ENCODE assay signal across 8 cellular contexts in genomic region chr3:136250226-136250861, GRCh38. TPM values are rescaled to one million over a fixed set of nuclear protein-coding genes. Genes with fewer than 3 reads are reported as not detected.
A peak's percentile ranks its signal among the peaks of the same experiment; 100 is the strongest.
DNase-seq lines count a peak whose midpoint lies in the region; ATAC-seq lines count a peak whose summit lies in the region.

Gene PCCB, plus strand, starts transcription at chr3:136250340. Its CDS starts 36 bp downstream, at chr3:136250376.

- H3K27ac ChIP-seq in epithelial cell of prostate: peak within 1 kb of the TSS; percentile 81

- ATAC-seq in GM21529 (IDR thresholded peaks at IDR 0.05; ENCODE audit: unreplicated experiment): peak; percentile 95

- H3K27me3 Mint-ChIP-seq in IgD-negative memory B cell: no peaks in the 10 kb centered on the region

- peaks cover 11 to 22% (median 14%) of the 10 kb centered on the region in 3 donors for H3K4me1 Mint-ChIP-seq in IgD-negative memory B cell

- H3K4me3 Mint-ChIP-seq in IgD-negative memory B cell: peak within 1 kb of the TSS; percentile 91 to 96 (median 96)

- no peaks in the 10 kb centered on the region for H3K36me3 Mint-ChIP-seq in IgD-negative memory B cell

- H3K27ac Mint-ChIP-seq in IgD-negative memory B cell: peak within 1 kb of the TSS; percentile 93 to 97 (median 96)

- peak; percentile 84 for DNase-seq in DMS153 treated with DMSO at 0.1 percent for 48 hours (lab: John Stamatoyannopoulos, UW; ENCODE audit: unreplicated experiment)
- peak; percentile 97 for DNase-seq in OCI-M1 (lab: John Stamatoyannopoulos, UW)
- DNase-seq in activated T-cell treated with anti-CD3 and anti-CD28 coated beads for 4 hours: peak; percentile 83
- peak; percentile 74 for DNase-seq in epithelial cell of prostate (ENCODE audit: low read depth, low spot score)
- peak; percentile 93 for DNase-seq in mucosa of gallbladder (ENCODE audit: low spot score)
- peak; percentile 81 to 87 for DNase-seq in stimulated activated CD8-positive, alpha-beta memory T cell treated with anti-CD3 and anti-CD28 coated beads, Interleukin-4, amount 100 ng/mL, for 4 hours (ENCODE audit: low read depth in 2 of 2, low spot score in 1 of 2)

- H3K9me3 Mint-ChIP-seq in IgD-negative memory B cell: no peaks in the 10 kb centered on the region

RNA-seq across cellular contexts. Expression of gene PCCB, which starts in this region (rescaled TPM):
- polyA plus RNA-seq in IgD-negative memory B cell: 40.3 TPM
- total RNA-seq in mucosa of gallbladder: 46.5 TPM

Comparison
In these comparisons a context has a peak if more than half of its experiments do, and no peak if none do; other contexts are left out.
1. Peak in every context shown above with its lines: DNase-seq, ATAC-seq and H3K27ac ChIP-seq.